Comparison of ENCODE assay signal across 16 cellular contexts in the genomic region with DNA sequence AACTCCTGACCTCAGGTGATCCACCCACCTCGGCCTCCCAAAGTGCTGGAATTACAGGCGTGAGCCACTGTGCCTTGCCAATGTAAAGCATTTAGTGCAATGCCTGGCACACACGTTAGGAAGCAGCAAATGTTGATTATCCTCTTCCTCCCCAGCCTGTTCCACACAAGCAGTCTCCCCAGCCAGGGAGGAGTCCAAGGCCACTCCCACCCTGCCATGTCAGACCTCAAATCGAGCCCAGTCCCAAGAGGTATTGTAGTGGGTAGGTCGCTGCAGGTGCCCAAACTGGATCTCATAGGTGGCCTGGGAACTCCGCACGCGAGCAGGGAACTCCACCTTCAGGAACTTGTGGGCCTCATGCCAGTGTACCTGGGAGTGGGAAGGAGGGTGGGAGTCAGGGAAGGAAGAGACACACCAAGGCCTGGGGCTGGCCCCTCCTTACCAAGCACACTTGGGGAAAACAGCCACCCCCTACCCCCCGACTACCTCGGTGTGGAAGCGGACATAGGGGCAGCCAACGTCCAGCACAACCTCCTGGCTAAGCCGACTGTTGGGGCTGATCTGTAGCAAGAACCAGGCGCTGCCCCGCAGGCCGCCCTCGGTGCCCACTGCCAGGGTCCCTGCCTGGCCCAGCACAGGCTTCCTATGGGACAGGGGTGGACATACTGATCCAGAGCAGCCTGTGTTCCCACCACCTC. TPM values are rescaled to one million over a fixed set of nuclear protein-coding genes. Genes with fewer than 3 reads are reported as not detected.
A peak's percentile ranks its signal among the peaks of the same experiment; 100 is the strongest.
DNase-seq lines count a peak whose midpoint lies in the region; ATAC-seq, FAIRE-seq and TF ChIP-seq lines count a peak whose summit lies in the region.
"Had no signal": no experiment of that assay in that cellular context is flagged by ENCODE, and none has a peak within 500 bp of the region (broad histone marks: within the 10 kb centered on the region; RNA-seq: fewer than 3 reads in every experiment).

No MANE protein-coding gene starts in this region.

- POLR2A ChIA-PET in RWPE1 (lab: Yijun Ruan, JAX; ENCODE audit: low non-redundant PET): no interaction called here

- no peak overlapping the region for H3K4me3 Mint-ChIP-seq in IgD-negative memory B cell
- no peak overlapping the region for H3K4me3 Mint-ChIP-seq in stimulated activated effector memory CD8-positive, alpha-beta T cell treated with anti-CD3 and anti-CD28 coated beads, Interleukin-12 subunit alpha, Interleukin-12 subunit beta, amount 100 ng/mL, for 72 hours
- no peak overlapping the region for H3K4me3 Mint-ChIP-seq in immature natural killer cell
- H3K4me3 Mint-ChIP-seq: CD8-positive, alpha-beta memory T cell had no signal

- H3K27ac ChIP-seq in RWPE1: 0 out of 2 replicates have a peak overlapping the region, but pooled peaks have one; percentile 7
- no peak overlapping the region for H3K27ac ChIP-seq in kidney (ENCODE audit: low read depth in 2 of 2, low read length in 2 of 2)
- H3K27ac ChIP-seq: A549 had no signal

- peaks cover 0 to 2% of the 10 kb centered on the region in 2 donors for H3K4me1 ChIP-seq in kidney (ENCODE audit: control insufficient read depth in 1 of 2, insufficient read depth in 1 of 2, low read depth in 1 of 2, low read length in 2 of 2)
- H3K4me1 ChIP-seq: A549, Caco-2, HAP-1 had no signal

- H3K27ac Mint-ChIP-seq in IgD-negative memory B cell (peak overlapping the region in 2 of 3 donors; percentile 25 to 68), immature natural killer cell (peak overlapping the region in 3 of 6 donors; percentile 24 to 40 (median 26))
- H3K27ac Mint-ChIP-seq in stimulated activated effector memory CD8-positive, alpha-beta T cell treated with anti-CD3 and anti-CD28 coated beads, Interleukin-12 subunit alpha, Interleukin-12 subunit beta, amount 100 ng/mL, for 72 hours: peak overlapping the region; percentile 26

- no peak for FAIRE-seq in kidney (lab: Jason Lieb, UNC)
- FAIRE-seq: A549, GM19239, HTR-8/SVneo had no signal

- no peak overlapping the region for H3K9ac ChIP-seq in kidney (ENCODE audit: low read length in 2 of 2)

- H3K9me3 ChIP-seq in kidney (ENCODE audit: control insufficient read depth in 1 of 2, low read length in 2 of 2): no peaks in the 10 kb centered on the region
- H3K9me3 ChIP-seq: A549, Caco-2, HAP-1 had no signal

- peaks cover 3% of the 10 kb centered on the region for H3K36me3 Mint-ChIP-seq in IgD-negative memory B cell
- H3K36me3 Mint-ChIP-seq in stimulated activated effector memory CD8-positive, alpha-beta T cell treated with anti-CD3 and anti-CD28 coated beads, Interleukin-12 subunit alpha, Interleukin-12 subunit beta, amount 100 ng/mL, for 72 hours: peaks cover 70% of the 10 kb centered on the region
- H3K36me3 Mint-ChIP-seq in immature natural killer cell: peaks cover 0 to 17% (median 0%) of the 10 kb centered on the region in 3 donors

- peaks cover 19% of the 10 kb centered on the region in 2 donors for H3K36me3 ChIP-seq in kidney (ENCODE audit: control insufficient read depth in 1 of 2, insufficient read depth in 2 of 2, low read length in 2 of 2)

- H3K4me1 Mint-ChIP-seq in IgD-negative memory B cell (peaks cover 0 to 3% (median 0%) of the 10 kb centered on the region in 3 donors), immature natural killer cell (no peaks in the 10 kb centered on the region)
- peaks cover 6% of the 10 kb centered on the region for H3K4me1 Mint-ChIP-seq in stimulated activated effector memory CD8-positive, alpha-beta T cell treated with anti-CD3 and anti-CD28 coated beads, Interleukin-12 subunit alpha, Interleukin-12 subunit beta, amount 100 ng/mL, for 72 hours

- CTCF ChIA-PET in RWPE1 (lab: Yijun Ruan, JAX): no interaction called here

- intact Hi-C loops in kidney (cut with DNase I): no loop called here

- H3K27me3 Mint-ChIP-seq in IgD-negative memory B cell: no peaks in the 10 kb centered on the region
- H3K27me3 Mint-ChIP-seq in immature natural killer cell (ENCODE audit: low read depth in 3 of 3): peaks cover 0 to 4% (median 2%) of the 10 kb centered on the region in 3 donors
- H3K27me3 Mint-ChIP-seq: CD8-positive, alpha-beta memory T cell had no signal

- ATAC-seq in stimulated activated effector memory CD8-positive, alpha-beta T cell treated with anti-CD3 and anti-CD28 coated beads, Interleukin-12 subunit alpha, Interleukin-12 subunit beta, amount 100 ng/mL, for 72 hours: no peak
- ATAC-seq: A549 had no signal

- DNase-seq in RWPE1 (ENCODE audit: low spot score): no peak
- DNase-seq in kidney: peak; percentile 67
- DNase-seq in stimulated activated effector memory CD8-positive, alpha-beta T cell treated with anti-CD3 and anti-CD28 coated beads, Interleukin-12 subunit alpha, Interleukin-12 subunit beta, amount 100 ng/mL, for 72 hours (ENCODE audit: low spot score in 2 of 2): no peak
- no peak for DNase-seq in activated naive CD4-positive, alpha-beta T cell (lab: John Stamatoyannopoulos, UW)
- no peak for DNase-seq in immature natural killer cell
- DNase-seq in HT-29 (ENCODE audit: low spot score): no peak
- DNase-seq: Caco-2; CD8-positive, alpha-beta memory T cell; DND-41; GDM1; GOT3 had no signal

- H3K9me3 Mint-ChIP-seq in IgD-negative memory B cell: no peaks in the 10 kb centered on the region
- H3K9me3 Mint-ChIP-seq in stimulated activated effector memory CD8-positive, alpha-beta T cell treated with anti-CD3 and anti-CD28 coated beads, Interleukin-12 subunit alpha, Interleukin-12 subunit beta, amount 100 ng/mL, for 72 hours: no peaks in the 10 kb centered on the region
- no peaks in the 10 kb centered on the region for H3K9me3 Mint-ChIP-seq in immature natural killer cell
- H3K9me3 Mint-ChIP-seq: CD8-positive, alpha-beta memory T cell had no signal

- no peak for TF ChIP-seq CTCF in RWPE1 (conservative IDR thresholded peaks at IDR 0.05; ENCODE audit: low read depth)
- no peak for TF ChIP-seq CTCF in kidney (IDR thresholded peaks at IDR 0.05; ENCODE audit: borderline replicate concordance, extremely low read depth, insufficient read depth)

- no peak overlapping the region for H3K4me3 ChIP-seq in kidney (ENCODE audit: low read length in 2 of 2)
- H3K4me3 ChIP-seq: A549, HAP-1 had no signal

RNA-seq across cellular contexts. Expression of a gene that starts 10.3 kb away (rescaled TPM):
- 13.2 TPM for polyA plus RNA-seq in IgD-negative memory B cell
- 246 TPM for total RNA-seq in kidney
- 126 TPM for polyA plus RNA-seq in kidney (ENCODE audit: insufficient read depth, low read depth, low replicate concordance)
- 10 to 100 TPM; 25.6 to 50.8 (median 30.1) TPM for polyA plus RNA-seq in immature natural killer cell
- 200 and 234 TPM in 2 replicates for total RNA-seq in HT-29 (2014; rRNA removed; shearing (Covaris generic))

RNA-seq across cellular contexts. Expression of a gene that starts 11.3 kb away (rescaled TPM):
- polyA plus RNA-seq in IgD-negative memory B cell (16.0 TPM), kidney (ENCODE audit: insufficient read depth, low read depth, low replicate concordance) (22.6 TPM), immature natural killer cell (10 to 100 TPM; 20.7 to 23.8 (median 22.4) TPM)
- total RNA-seq in kidney: 42.9 TPM
- 1.3 and 2.7 TPM in 2 replicates for total RNA-seq in HT-29 (2014; rRNA removed; shearing (Covaris generic))

RNA-seq across cellular contexts. Expression of a gene that starts 22.3 kb away (rescaled TPM):
- polyA plus RNA-seq in IgD-negative memory B cell: 36.2 TPM
- total RNA-seq in kidney: 67.6 TPM
- polyA plus RNA-seq in kidney (ENCODE audit: insufficient read depth, low read depth, low replicate concordance): 162 TPM
- polyA plus RNA-seq in immature natural killer cell: 100 to 1,000 TPM in 1 of 3 donors, 10 to 100 TPM in 2; 83.4 to 103 (median 94.4) TPM
- 266 TPM in 2 replicates for total RNA-seq in HT-29 (2014; rRNA removed; shearing (Covaris generic))
